30 cellular contexts compared by ENCODE assay signal in genomic region chr11:45247433-45247832, GRCh38. TPM values are rescaled to one million over a fixed set of nuclear protein-coding genes. Genes with fewer than 3 reads are reported as not detected.
DNase-seq lines count a peak whose midpoint lies in the region; ATAC-seq and TF ChIP-seq lines count a peak whose summit lies in the region.
"Had no signal": no experiment of that assay in that cellular context is flagged by ENCODE, and none has a peak within 500 bp of the region (broad histone marks: within the 10 kb centered on the region; RNA-seq: fewer than 3 reads in every experiment).

No MANE protein-coding gene starts in this region.

- no peaks in the 10 kb centered on the region for H3K79me2 ChIP-seq in SK-N-SH (ENCODE audit: insufficient read depth)

- no peak overlapping the region for H2AFZ ChIP-seq in SK-N-SH (ENCODE audit: low read depth)
- H2AFZ ChIP-seq: GM23338 had no signal

- DNase-seq in DMS 273 (lab: John Stamatoyannopoulos, UW; ENCODE audit: unreplicated experiment) (peak; percentile 79), M059J (ENCODE audit: low read depth) (peak; percentile 31), SK-N-SH (peak; percentile 68), fibroblast of pulmonary artery (ENCODE audit: low read depth) (peak; percentile 17), GM03348 (ENCODE audit: low spot score) (no peak)
- DNase-seq: activated B cell treated with CpG ODN at 0.5 μM for 24 hours; activated CD4-positive, alpha-beta T cell treated with anti-CD3 and anti-CD28 coated beads, Interleukin-2, amount 50 U/mL, for 48 hours; activated naive CD4-positive, alpha-beta T cell treated with anti-CD3 and anti-CD28 coated beads, Interleukin-2, amount 50 U/mL, for 16 hours; amygdala; CD4-positive, alpha-beta T cell; central memory CD4-positive, alpha-beta T cell; dermis blood vessel endothelial cell; EL; HFFc6; Kasumi-1; left ventricle myocardium inferior; mesendoderm; NCI-H1092 treated with DMSO at 0.1 percent for 48 hours; NCI-H2029; NCI-H345; SIG-M5; T-cell had no signal

- no peak overlapping the region for H3K9ac ChIP-seq in SK-N-SH

- no peaks in the 10 kb centered on the region for H3K9me2 ChIP-seq in SK-N-SH

- 8% methylated on average over 2 of the region's 2 CpGs for WGBS in SK-N-SH (ENCODE audit: low lambda C conversion rate)

- CTCF ChIA-PET in SK-N-SH (lab: Yijun Ruan, JAX), result interaction anchor here (0.7 to 2.7 kb wide), 13 partner anchors 10 to 733 kb away, joined by 3 to 11 read pairs (median 5); no protein-coding TSS in a partner anchor

- TF ChIP-seq CTCF in SK-N-SH (IDR thresholded peaks at IDR 0.05) (peak; percentile 18; the same call in 1 of the 2 replicates), fibroblast of pulmonary artery (IDR thresholded peaks at IDR 0.05; ENCODE audit: low read length, missing control alignments) (peak; percentile 11)

- peaks cover 7% of the 10 kb centered on the region; the same call in 1 of the 2 replicates for H3K27me3 ChIP-seq in SK-N-SH (ENCODE audit: insufficient read depth)
- H3K27me3 ChIP-seq: vagina had no signal

- H4K20me1 ChIP-seq in SK-N-SH (ENCODE audit: insufficient read depth), result no peaks in the 10 kb centered on the region

- H3K36me3 ChIP-seq in SK-N-SH (replicated peaks in 1 of 2; ENCODE audit: control insufficient read depth in 1 of 2, insufficient read depth in 2 of 2, low read length in 1 of 2), result no peaks in the 10 kb centered on the region
- H3K36me3 ChIP-seq: left ventricle myocardium inferior, vagina had no signal

- H3K4me1 ChIP-seq in SK-N-SH (ENCODE audit: control insufficient read depth in 1 of 2, insufficient read depth in 2 of 2, low read depth in 1 of 2, low read length in 1 of 2), result peaks cover 0 to 6% of the 10 kb centered on the region in 2 experiments; a peak in 1 of 4 replicates
- H3K4me1 ChIP-seq: vagina had no signal

- H3K4me2 ChIP-seq in SK-N-SH, result no peak overlapping the region
- H3K4me2 ChIP-seq: GM23338 had no signal

- H3K27ac ChIP-seq in SK-N-SH (ENCODE audit: low read depth in 2 of 2, low read length in 1 of 2), result no peak overlapping the region
- H3K27ac ChIP-seq: left ventricle myocardium inferior, vagina had no signal

- peak; percentile 53 for TF ChIP-seq RAD21 in SK-N-SH (IDR thresholded peaks at IDR 0.05; ENCODE audit: low read length)

- no peak overlapping the region for H3K4me3 ChIP-seq in SK-N-SH (ENCODE audit: low read depth in 2 of 2, low read length in 1 of 2)
- H3K4me3 ChIP-seq in fibroblast of pulmonary artery (replicated peaks; ENCODE audit: low read depth, low read length), result no peak overlapping the region
- H3K4me3 ChIP-seq: GM23338, left ventricle myocardium inferior, vagina had no signal

- POLR2A ChIA-PET in SK-N-SH (lab: Yijun Ruan, JAX), result interaction anchor here (1.1 kb wide), 2 partner anchors 43 to 100 kb away, joined by 3 to 4 read pairs; no protein-coding TSS in a partner anchor

- H3F3A ChIP-seq in SK-N-SH (replicated peaks; ENCODE audit: insufficient read depth), result no peaks in the 10 kb centered on the region

- no peaks in the 10 kb centered on the region for H3K9me3 ChIP-seq in SK-N-SH
- H3K9me3 ChIP-seq: left ventricle myocardium inferior, vagina had no signal

- ATAC-seq in HG02759 (IDR thresholded peaks at IDR 0.05; ENCODE audit: unreplicated experiment) (no peak), HG03139 (IDR thresholded peaks at IDR 0.05; ENCODE audit: unreplicated experiment) (no peak)
- ATAC-seq in activated CD4-positive, CD25-positive, alpha-beta regulatory T cell treated with anti-CD3 and anti-CD28 coated beads, Interleukin-2, amount 50 U/mL, for 24 hours, result no peak
- ATAC-seq: GM23338, Panc1, T-cell had no signal

- TF ChIP-seq EP300 in SK-N-SH (IDR thresholded peaks at IDR 0.05; ENCODE audit: borderline replicate concordance in 1 of 2, low read depth in 1 of 2, low read length in 1 of 2), result no peak

TF ChIP-seq in SK-N-SH, 30 proteins besides CTCF, POLR2A, EP300 and RAD21:
- TF ChIP-seq POLR2AphosphoS5 (IDR thresholded peaks at IDR 0.05; ENCODE audit: low read depth, low read length), result no peak
- TF ChIP-seq CHD2 (IDR thresholded peaks at IDR 0.05; ENCODE audit: low read length, partially characterized antibody), result peak; percentile 5

RNA-seq across cellular contexts. Expression of gene SYT13, which starts 38.7 kb away (rescaled TPM):
- total RNA-seq in M059J (2014; rRNA removed; shearing (Covaris generic)), result 6.2 and 7.2 TPM in 2 replicates
- polyA plus RNA-seq in SK-N-SH (2012; rRNA removed), result not detected in 2 replicates
- polyA plus RNA-seq in SK-N-SH (2012; cell fraction: cytosol; rRNA removed), result 0.01 TPM in 2 replicates
- not detected in 2 replicates for polyA plus RNA-seq in SK-N-SH (2012; cell fraction: nucleus; rRNA removed)
- total RNA-seq: activated B cell treated with CpG ODN at 0.5 μM for 24 hours; activated T-helper 1 cell treated with anti-CD3 and anti-CD28 coated beads, Interleukin-12 subunit alpha, Interleukin-12 subunit beta, Interleukin-2, Interleukin-4 antibody, amounts not matched to agents 30 ng/mL and 10 ng/mL and 1 ng/mL, durations not matched to agents 14 hours and 24 hours and 36 hours; CD4-positive, alpha-beta T cell; dermis blood vessel endothelial cell; fibroblast of lung; HFFc6 had no signal
- polyA plus RNA-seq: fibroblast of lung had no signal
